16 cellular contexts compared by ENCODE assay signal in the genomic region with DNA sequence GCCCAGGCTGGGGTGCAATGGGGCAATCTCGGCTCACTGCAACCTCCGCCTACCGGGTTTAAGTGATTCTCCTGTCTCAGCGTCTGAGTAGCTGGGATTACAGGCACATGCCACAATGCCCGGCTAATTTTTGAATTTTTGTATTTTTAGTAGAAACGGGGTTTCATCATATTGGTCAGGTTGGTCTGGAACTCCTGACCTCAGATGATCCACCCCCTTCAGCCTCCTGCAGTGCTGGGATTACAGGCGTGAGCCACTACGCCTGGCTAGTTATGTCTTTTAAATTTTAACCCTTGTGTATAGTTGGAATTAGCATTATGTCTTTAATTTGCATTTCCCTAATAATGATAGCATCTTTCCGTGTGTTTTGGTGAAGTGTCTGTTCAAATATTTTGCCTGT. TPM values are rescaled to one million over a fixed set of nuclear protein-coding genes. Genes with fewer than 3 reads are reported as not detected.
DNase-seq lines count a peak whose midpoint lies in the region; ATAC-seq and TF ChIP-seq lines count a peak whose summit lies in the region.
"Had no signal": no experiment of that assay in that cellular context is flagged by ENCODE, and none has a peak within 500 bp of the region (broad histone marks: within the 10 kb centered on the region; RNA-seq: fewer than 3 reads in every experiment).

No MANE protein-coding gene starts in this region.

- H4K20me1 ChIP-seq in osteoblast (ENCODE audit: insufficient read depth, low read length), result peaks cover 68% of the 10 kb centered on the region

- intact Hi-C loops in esophagus squamous epithelium (cut with DNase I), result no loop called here

- H3K27me3 ChIP-seq in osteoblast (ENCODE audit: insufficient read depth, low read length) (no peaks in the 10 kb centered on the region), esophagus squamous epithelium (no peaks in the 10 kb centered on the region)
- H3K27me3 ChIP-seq: esophagus muscularis mucosa, suprapubic skin had no signal

- H3K36me3 Mint-ChIP-seq in T-helper 2 cell treated with Interferon-gamma antibody and Interleukin-4, amounts not matched to agents 5 μg/mL and 100 μg/mL, for 36 hours (ENCODE audit: low read depth), result peaks cover 57% of the 10 kb centered on the region
- peaks cover 14% of the 10 kb centered on the region for H3K36me3 Mint-ChIP-seq in IgD-negative memory B cell
- H3K36me3 Mint-ChIP-seq in chondrocyte (ENCODE audit: low read depth), result peaks cover 4% of the 10 kb centered on the region
- peaks cover 54% of the 10 kb centered on the region for H3K36me3 Mint-ChIP-seq in activated CD8-positive, alpha-beta memory T cell treated with anti-CD3 and anti-CD28 coated beads, Interleukin-2, amount 10 ng/mL, durations not matched to agents 7 days and 5 days

- H3K27ac Mint-ChIP-seq in T-helper 2 cell treated with Interferon-gamma antibody and Interleukin-4, amounts not matched to agents 5 μg/mL and 100 μg/mL, for 36 hours, result peak overlapping the region; percentile 31
- H3K27ac Mint-ChIP-seq in IgD-negative memory B cell, result peak overlapping the region in 2 of 3 donors; percentile 85 to 91
- H3K27ac Mint-ChIP-seq in chondrocyte (ENCODE audit: unreplicated experiment), result peak overlapping the region; percentile 70
- no peak overlapping the region for H3K27ac Mint-ChIP-seq in activated CD8-positive, alpha-beta memory T cell treated with anti-CD3 and anti-CD28 coated beads, Interleukin-2, amount 10 ng/mL, durations not matched to agents 7 days and 5 days

- peaks cover 62% of the 10 kb centered on the region for H3K4me1 Mint-ChIP-seq in T-helper 2 cell treated with Interferon-gamma antibody and Interleukin-4, amounts not matched to agents 5 μg/mL and 100 μg/mL, for 36 hours (ENCODE audit: low read depth)
- H3K4me1 Mint-ChIP-seq in IgD-negative memory B cell (peaks cover 52 to 69% (median 64%) of the 10 kb centered on the region in 3 donors), chondrocyte (ENCODE audit: low read depth) (peaks cover 66% of the 10 kb centered on the region)
- H3K4me1 Mint-ChIP-seq in activated CD8-positive, alpha-beta memory T cell treated with anti-CD3 and anti-CD28 coated beads, Interleukin-2, amount 10 ng/mL, durations not matched to agents 7 days and 5 days, result peaks cover 71% of the 10 kb centered on the region

- CTCF ChIA-PET in activated CD8-positive, alpha-beta memory T cell treated with anti-CD3 and anti-CD28 coated beads, Interleukin-2, amount 10 ng/mL, durations not matched to agents 7 days and 5 days (lab: Charles Lee), result no interaction called here

- no peak overlapping the region for H2AFZ ChIP-seq in osteoblast (ENCODE audit: low read length)

- peak overlapping the region; percentile 45 for H3K4me2 ChIP-seq in osteoblast (ENCODE audit: insufficient read depth, low read length)

- no peaks in the 10 kb centered on the region for H3K9me3 ChIP-seq in osteoblast (ENCODE audit: low read depth, low read length)
- H3K9me3 ChIP-seq in esophagus squamous epithelium, result no peaks in the 10 kb centered on the region
- H3K9me3 ChIP-seq: esophagus muscularis mucosa, mucosa of descending colon, prostate gland, suprapubic skin had no signal

- H3K27ac ChIP-seq in osteoblast (ENCODE audit: low read depth, low read length), result peak overlapping the region; percentile 12
- no peak overlapping the region for H3K27ac ChIP-seq in esophagus squamous epithelium
- H3K27ac ChIP-seq: esophagus muscularis mucosa, prostate gland, suprapubic skin had no signal

- no peaks in the 10 kb centered on the region for H3K27me3 Mint-ChIP-seq in T-helper 2 cell treated with Interferon-gamma antibody and Interleukin-4, amounts not matched to agents 5 μg/mL and 100 μg/mL, for 36 hours (ENCODE audit: low read depth)
- H3K27me3 Mint-ChIP-seq in IgD-negative memory B cell (no peaks in the 10 kb centered on the region), chondrocyte (ENCODE audit: low read depth) (no peaks in the 10 kb centered on the region)
- H3K27me3 Mint-ChIP-seq in activated CD8-positive, alpha-beta memory T cell treated with anti-CD3 and anti-CD28 coated beads, Interleukin-2, amount 10 ng/mL, durations not matched to agents 7 days and 5 days, result no peaks in the 10 kb centered on the region

- DNase-seq in T-helper 2 cell treated with Interferon-gamma antibody and Interleukin-4, amounts not matched to agents 5 μg/mL and 100 μg/mL, for 36 hours (ENCODE audit: low spot score), result no peak
- DNase-seq in T-helper 2 cell (no peak), chondrocyte (ENCODE audit: low spot score) (no peak), osteoblast (ENCODE audit: insufficient read length, low spot score, missing footprints) (no peak), esophagus squamous epithelium (lab: John Stamatoyannopoulos, UW) (no peak), cerebellar cortex (ENCODE audit: low spot score) (no peak)
- no peak for DNase-seq in activated CD8-positive, alpha-beta memory T cell treated with anti-CD3 and anti-CD28 coated beads, Interleukin-2, amount 10 ng/mL, durations not matched to agents 7 days and 5 days
- DNase-seq: amniotic stem cell, cortex of kidney, head of caudate nucleus, mucosa of descending colon, NCI-H1105 had no signal

- no peak for ATAC-seq in activated CD8-positive, alpha-beta memory T cell treated with anti-CD3 and anti-CD28 coated beads, Interleukin-2, amount 10 ng/mL, durations not matched to agents 7 days and 5 days
- ATAC-seq: mucosa of descending colon had no signal

- TF ChIP-seq POLR2A in esophagus squamous epithelium (IDR thresholded peaks at IDR 0.05), result no peak

- peaks cover 99% of the 10 kb centered on the region for H3K79me2 ChIP-seq in osteoblast (ENCODE audit: insufficient read depth, low read length)

- peak overlapping the region; percentile 51 for H3K4me3 Mint-ChIP-seq in T-helper 2 cell treated with Interferon-gamma antibody and Interleukin-4, amounts not matched to agents 5 μg/mL and 100 μg/mL, for 36 hours
- H3K4me3 Mint-ChIP-seq in IgD-negative memory B cell (peak overlapping the region in 3 of 4 donors; percentile 16 to 88 (median 82)), chondrocyte (ENCODE audit: unreplicated experiment) (no peak overlapping the region)
- H3K4me3 Mint-ChIP-seq in activated CD8-positive, alpha-beta memory T cell treated with anti-CD3 and anti-CD28 coated beads, Interleukin-2, amount 10 ng/mL, durations not matched to agents 7 days and 5 days, result no peak overlapping the region

- H3K4me1 ChIP-seq in osteoblast (ENCODE audit: insufficient read depth, low read length) (peaks cover 16% of the 10 kb centered on the region), esophagus squamous epithelium (peaks cover 6 to 99% (median 50%) of the 10 kb centered on the region in 3 donors)
- H3K4me1 ChIP-seq: prostate gland had no signal

- WGBS in esophagus squamous epithelium, 2 donors, result 53 to 58% methylated on average over 9 of the region's 9 CpGs

- H3K36me3 ChIP-seq in osteoblast (ENCODE audit: insufficient read depth, low read length) (peaks cover 9% of the 10 kb centered on the region), esophagus squamous epithelium (peaks cover 0 to 24% (median 6%) of the 10 kb centered on the region in 3 donors)
- H3K36me3 ChIP-seq: prostate gland had no signal

- H3K4me3 ChIP-seq in osteoblast (ENCODE audit: insufficient read depth, low read length), result no peak overlapping the region
- H3K4me3 ChIP-seq in esophagus squamous epithelium, result no peak overlapping the region
- H3K4me3 ChIP-seq: esophagus muscularis mucosa, mucosa of descending colon, prostate gland, suprapubic skin had no signal

- no peak for TF ChIP-seq CTCF in chondrocyte (IDR thresholded peaks at IDR 0.05)
- TF ChIP-seq CTCF in osteoblast (IDR thresholded peaks at IDR 0.05; ENCODE audit: extremely low read depth, low read depth, low read length), result no peak
- no peak for TF ChIP-seq CTCF in esophagus squamous epithelium (IDR thresholded peaks at IDR 0.05)

- H3K9me3 Mint-ChIP-seq in T-helper 2 cell treated with Interferon-gamma antibody and Interleukin-4, amounts not matched to agents 5 μg/mL and 100 μg/mL, for 36 hours, result no peaks in the 10 kb centered on the region
- no peaks in the 10 kb centered on the region for H3K9me3 Mint-ChIP-seq in IgD-negative memory B cell
- H3K9me3 Mint-ChIP-seq in chondrocyte (ENCODE audit: low read depth), result peaks cover 3% of the 10 kb centered on the region
- H3K9me3 Mint-ChIP-seq in activated CD8-positive, alpha-beta memory T cell treated with anti-CD3 and anti-CD28 coated beads, Interleukin-2, amount 10 ng/mL, durations not matched to agents 7 days and 5 days (ENCODE audit: low read depth), result no peaks in the 10 kb centered on the region

RNA-seq across cellular contexts. Expression of gene GPBP1, which starts 11.4 kb away (rescaled TPM):
- 83.3 TPM for polyA plus RNA-seq in IgD-negative memory B cell
- total RNA-seq in chondrocyte (40.7 to 49.3 TPM (median 45.6 TPM) in 3 replicates), osteoblast (56.8 and 59.2 TPM in 2 replicates), esophagus squamous epithelium (10 to 100 TPM; 27.4 to 64.3 (median 43.2) TPM)
- 100 to 1,000 TPM in 1 of 2 experiments, 10 to 100 TPM in 1; 95.0 to 101 TPM for total RNA-seq in activated CD8-positive, alpha-beta memory T cell treated with anti-CD3 and anti-CD28 coated beads, Interleukin-2, amount 10 ng/mL, durations not matched to agents 7 days and 5 days

Comparison
In these comparisons a context has a peak if more than half of its experiments do, and no peak if none do; other contexts are left out.
1. H3K4me3 Mint-ChIP-seq: peak in T-helper 2 cell treated with Interferon-gamma antibody and Interleukin-4, amounts not matched to agents 5 μg/mL and 100 μg/mL, for 36 hours (single experiment) and IgD-negative memory B cell (3 of 4); none in chondrocyte (single experiment) and activated CD8-positive, alpha-beta memory T cell treated with anti-CD3 and anti-CD28 coated beads, Interleukin-2, amount 10 ng/mL, durations not matched to agents 7 days and 5 days (single experiment).